Comparison of ENCODE assay signal across 1 cellular context in the genomic region with DNA sequence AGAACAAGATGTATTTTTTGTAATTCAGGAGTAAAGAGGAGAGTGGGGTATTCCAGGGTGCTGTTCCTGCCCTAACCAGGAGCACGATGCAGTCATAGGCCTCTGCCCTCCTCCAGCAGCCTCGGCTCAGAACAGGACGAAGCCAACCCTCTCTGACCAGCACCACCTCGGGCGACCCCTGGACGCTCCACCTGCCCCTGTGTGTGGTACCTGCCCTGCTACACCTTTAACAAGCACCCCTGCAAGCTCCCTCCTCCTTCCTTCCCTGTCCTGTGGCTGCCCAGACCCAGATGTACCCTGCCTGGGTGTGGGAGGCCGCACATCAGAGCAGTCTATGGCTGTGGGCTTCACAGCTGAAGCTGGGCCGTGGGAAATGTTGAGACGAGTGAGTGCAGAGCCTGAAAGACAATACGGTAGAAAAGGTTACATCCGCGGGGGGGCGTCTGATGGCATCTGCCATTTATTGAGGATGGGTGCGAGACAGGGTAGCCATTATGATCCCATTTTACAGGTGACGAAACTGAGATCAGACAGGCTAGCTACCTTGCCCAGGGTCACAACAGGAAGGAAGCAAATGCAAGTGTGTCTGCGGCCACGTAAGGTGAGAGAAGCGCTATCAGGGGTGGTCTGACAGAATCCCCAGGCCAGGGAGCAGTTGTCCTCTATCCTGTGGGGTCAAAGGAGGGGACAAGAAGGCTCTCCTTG.
TF ChIP-seq lines count a peak whose summit lies in the region.

No MANE protein-coding gene starts in this region.

TF ChIP-seq in GM23338, 12 proteins besides CTCF, POLR2A, EP300 and RAD21 (continued from another document):
- TF ChIP-seq, protein P1, sequence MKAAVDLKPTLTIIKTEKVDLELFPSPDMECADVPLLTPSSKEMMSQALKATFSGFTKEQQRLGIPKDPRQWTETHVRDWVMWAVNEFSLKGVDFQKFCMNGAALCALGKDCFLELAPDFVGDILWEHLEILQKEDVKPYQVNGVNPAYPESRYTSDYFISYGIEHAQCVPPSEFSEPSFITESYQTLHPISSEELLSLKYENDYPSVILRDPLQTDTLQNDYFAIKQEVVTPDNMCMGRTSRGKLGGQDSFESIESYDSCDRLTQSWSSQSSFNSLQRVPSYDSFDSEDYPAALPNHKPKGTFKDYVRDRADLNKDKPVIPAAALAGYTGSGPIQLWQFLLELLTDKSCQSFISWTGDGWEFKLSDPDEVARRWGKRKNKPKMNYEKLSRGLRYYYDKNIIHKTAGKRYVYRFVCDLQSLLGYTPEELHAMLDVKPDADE (IDR thresholded peaks at IDR 0.05) = no peak
- TF ChIP-seq POLR2AphosphoS5 (IDR thresholded peaks at IDR 0.05; ENCODE audit: low read depth) (no peak), CREB1 (CRISPR knock-in tag; IDR thresholded peaks at IDR 0.05; ENCODE audit: low read depth) (no peak)
TF ChIP-seq in GM23338: peak in this region for 0.
